Comparison of ENCODE assay signal across 2 cellular contexts in the genomic region with DNA sequence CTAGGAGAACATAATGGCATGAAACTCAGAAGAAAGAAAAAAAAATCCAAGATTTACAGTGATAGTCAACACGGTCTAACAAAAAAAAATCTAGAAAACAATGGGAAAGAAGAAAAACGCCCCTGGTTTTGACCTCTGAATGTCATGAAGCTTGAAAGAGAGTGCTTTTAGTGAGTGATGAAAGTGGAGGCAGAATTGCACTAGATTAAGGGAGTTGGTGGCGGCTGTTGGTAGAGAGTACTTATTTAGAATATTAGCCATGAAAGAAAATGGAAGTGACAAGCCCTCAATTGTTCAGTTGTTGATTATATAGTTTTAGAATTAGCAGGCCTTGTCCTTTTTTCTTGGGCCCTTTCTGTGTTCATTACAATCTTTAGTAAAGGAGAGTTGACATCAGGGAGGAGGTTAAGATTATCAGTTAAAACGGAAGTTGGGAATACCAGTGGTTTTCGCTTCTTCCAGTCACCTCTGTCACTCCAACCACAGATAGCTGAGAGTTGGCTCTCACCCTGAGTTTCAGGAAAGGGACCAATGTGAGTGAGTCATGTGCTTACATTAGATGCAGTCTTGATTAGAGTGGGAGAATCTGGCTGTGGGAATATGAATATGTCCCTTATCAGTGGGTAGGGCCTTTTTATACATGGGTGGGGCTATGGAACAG.
TF ChIP-seq lines count a peak whose summit lies in the region.

No MANE protein-coding gene starts in this region.

TF ChIP-seq in endothelial cell of umbilical vein, 7 proteins besides CTCF, POLR2A, EP300 and RAD21:
- TF ChIP-seq FOS (IDR thresholded peaks at IDR 0.05; ENCODE audit: borderline replicate concordance, insufficient read depth, low read length) (peak; percentile 54), GATA2 (IDR thresholded peaks at IDR 0.05; ENCODE audit: insufficient read depth, insufficient read length, low read depth, low read length) (peak; percentile 87), MAX (IDR thresholded peaks at IDR 0.05; ENCODE audit: insufficient read depth, insufficient read length) (no peak)

TF ChIP-seq in HepG2, 621 proteins besides CTCF, POLR2A, EP300 and RAD21:
- TF ChIP-seq ZNF20 (CRISPR knock-in tag; IDR thresholded peaks at IDR 0.05) (no peak), POGZ (CRISPR knock-in tag; IDR thresholded peaks at IDR 0.05) (no peak), ZBTB1 (CRISPR knock-in tag; IDR thresholded peaks at IDR 0.05; ENCODE audit: borderline replicate concordance) (no peak), SIX1 (CRISPR knock-in tag; IDR thresholded peaks at IDR 0.05; ENCODE audit: borderline replicate concordance) (no peak), LCORL (IDR thresholded peaks at IDR 0.05) (no peak), LCORL (CRISPR knock-in tag; IDR thresholded peaks at IDR 0.05) (no peak), ZZZ3 (CRISPR knock-in tag; IDR thresholded peaks at IDR 0.05; ENCODE audit: borderline replicate concordance) (no peak), HOXA3 (CRISPR knock-in tag; IDR thresholded peaks at IDR 0.05) (no peak), ADNP (CRISPR knock-in tag; IDR thresholded peaks at IDR 0.05) (no peak), ZNF276 (CRISPR knock-in tag; IDR thresholded peaks at IDR 0.05; ENCODE audit: low read depth) (no peak), DPF2 (CRISPR knock-in tag; IDR thresholded peaks at IDR 0.05; ENCODE audit: borderline replicate concordance, low read depth) (no peak), ZNF558 (CRISPR knock-in tag; IDR thresholded peaks at IDR 0.05; ENCODE audit: borderline replicate concordance) (no peak), HOXA9 (CRISPR knock-in tag; IDR thresholded peaks at IDR 0.05; ENCODE audit: borderline replicate concordance) (no peak), EED (CRISPR knock-in tag; IDR thresholded peaks at IDR 0.05) (no peak), JUND (CRISPR knock-in tag; IDR thresholded peaks at IDR 0.05) (no peak)
- TF ChIP-seq, protein P1, sequence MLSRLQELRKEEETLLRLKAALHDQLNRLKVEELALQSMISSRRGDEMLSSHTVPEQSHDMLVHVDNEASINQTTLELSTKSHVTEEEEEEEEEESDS (CRISPR knock-in tag; IDR thresholded peaks at IDR 0.05; ENCODE audit: borderline replicate concordance), result no peak
- TF ChIP-seq, protein P2, sequence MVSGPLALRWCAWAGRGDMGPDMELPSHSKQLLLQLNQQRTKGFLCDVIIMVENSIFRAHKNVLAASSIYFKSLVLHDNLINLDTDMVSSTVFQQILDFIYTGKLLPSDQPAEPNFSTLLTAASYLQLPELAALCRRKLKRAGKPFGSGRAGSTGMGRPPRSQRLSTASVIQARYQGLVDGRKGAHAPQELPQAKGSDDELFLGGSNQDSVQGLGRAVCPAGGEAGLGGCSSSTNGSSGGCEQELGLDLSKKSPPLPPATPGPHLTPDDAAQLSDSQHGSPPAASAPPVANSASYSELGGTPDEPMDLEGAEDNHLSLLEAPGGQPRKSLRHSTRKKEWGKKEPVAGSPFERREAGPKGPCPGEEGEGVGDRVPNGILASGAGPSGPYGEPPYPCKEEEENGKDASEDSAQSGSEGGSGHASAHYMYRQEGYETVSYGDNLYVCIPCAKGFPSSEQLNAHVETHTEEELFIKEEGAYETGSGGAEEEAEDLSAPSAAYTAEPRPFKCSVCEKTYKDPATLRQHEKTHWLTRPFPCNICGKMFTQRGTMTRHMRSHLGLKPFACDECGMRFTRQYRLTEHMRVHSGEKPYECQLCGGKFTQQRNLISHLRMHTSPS (CRISPR knock-in tag; IDR thresholded peaks at IDR 0.05; ENCODE audit: low read depth), result no peak
- TF ChIP-seq, protein P3, sequence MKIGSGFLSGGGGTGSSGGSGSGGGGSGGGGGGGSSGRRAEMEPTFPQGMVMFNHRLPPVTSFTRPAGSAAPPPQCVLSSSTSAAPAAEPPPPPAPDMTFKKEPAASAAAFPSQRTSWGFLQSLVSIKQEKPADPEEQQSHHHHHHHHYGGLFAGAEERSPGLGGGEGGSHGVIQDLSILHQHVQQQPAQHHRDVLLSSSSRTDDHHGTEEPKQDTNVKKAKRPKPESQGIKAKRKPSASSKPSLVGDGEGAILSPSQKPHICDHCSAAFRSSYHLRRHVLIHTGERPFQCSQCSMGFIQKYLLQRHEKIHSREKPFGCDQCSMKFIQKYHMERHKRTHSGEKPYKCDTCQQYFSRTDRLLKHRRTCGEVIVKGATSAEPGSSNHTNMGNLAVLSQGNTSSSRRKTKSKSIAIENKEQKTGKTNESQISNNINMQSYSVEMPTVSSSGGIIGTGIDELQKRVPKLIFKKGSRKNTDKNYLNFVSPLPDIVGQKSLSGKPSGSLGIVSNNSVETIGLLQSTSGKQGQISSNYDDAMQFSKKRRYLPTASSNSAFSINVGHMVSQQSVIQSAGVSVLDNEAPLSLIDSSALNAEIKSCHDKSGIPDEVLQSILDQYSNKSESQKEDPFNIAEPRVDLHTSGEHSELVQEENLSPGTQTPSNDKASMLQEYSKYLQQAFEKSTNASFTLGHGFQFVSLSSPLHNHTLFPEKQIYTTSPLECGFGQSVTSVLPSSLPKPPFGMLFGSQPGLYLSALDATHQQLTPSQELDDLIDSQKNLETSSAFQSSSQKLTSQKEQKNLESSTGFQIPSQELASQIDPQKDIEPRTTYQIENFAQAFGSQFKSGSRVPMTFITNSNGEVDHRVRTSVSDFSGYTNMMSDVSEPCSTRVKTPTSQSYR (CRISPR knock-in tag; IDR thresholded peaks at IDR 0.05; ENCODE audit: borderline replicate concordance), result no peak
- TF ChIP-seq, protein P4, sequence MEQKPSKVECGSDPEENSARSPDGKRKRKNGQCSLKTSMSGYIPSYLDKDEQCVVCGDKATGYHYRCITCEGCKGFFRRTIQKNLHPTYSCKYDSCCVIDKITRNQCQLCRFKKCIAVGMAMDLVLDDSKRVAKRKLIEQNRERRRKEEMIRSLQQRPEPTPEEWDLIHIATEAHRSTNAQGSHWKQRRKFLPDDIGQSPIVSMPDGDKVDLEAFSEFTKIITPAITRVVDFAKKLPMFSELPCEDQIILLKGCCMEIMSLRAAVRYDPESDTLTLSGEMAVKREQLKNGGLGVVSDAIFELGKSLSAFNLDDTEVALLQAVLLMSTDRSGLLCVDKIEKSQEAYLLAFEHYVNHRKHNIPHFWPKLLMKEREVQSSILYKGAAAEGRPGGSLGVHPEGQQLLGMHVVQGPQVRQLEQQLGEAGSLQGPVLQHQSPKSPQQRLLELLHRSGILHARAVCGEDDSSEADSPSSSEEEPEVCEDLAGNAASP (CRISPR knock-in tag; IDR thresholded peaks at IDR 0.05; ENCODE audit: borderline replicate concordance), result no peak
TF ChIP-seq in HepG2: peak in this region for 0.
